In the genomic region with DNA sequence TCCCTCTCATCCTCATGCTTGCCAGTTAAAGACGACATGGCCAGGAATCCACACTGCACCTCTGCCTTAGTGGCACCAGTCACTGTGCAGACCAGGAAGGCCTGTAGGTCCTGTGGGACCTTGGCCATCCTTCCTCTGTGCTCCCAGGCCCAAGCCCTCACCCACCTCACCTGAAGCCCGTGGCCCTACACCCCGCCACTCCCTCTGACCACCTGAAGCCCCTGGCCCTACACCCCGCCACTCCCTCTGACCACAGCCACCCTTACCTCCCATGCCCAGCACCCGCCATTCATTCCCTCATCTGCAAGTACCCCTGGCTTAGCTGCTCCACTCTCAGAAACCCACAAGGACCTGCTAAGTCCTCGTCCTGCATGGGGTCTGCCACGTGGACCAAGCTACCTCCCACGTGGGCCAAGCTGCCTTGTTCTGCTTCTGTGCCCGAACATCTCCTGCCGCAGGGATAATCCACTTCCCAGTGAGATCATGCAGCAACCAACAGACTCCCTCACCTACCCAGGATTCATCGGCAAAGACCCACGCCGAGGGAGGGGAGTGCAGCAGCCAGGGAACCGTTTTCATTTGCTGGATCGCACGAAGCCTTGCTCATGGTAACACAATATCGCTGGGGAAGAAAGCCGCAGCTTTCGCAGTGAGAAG, we compare ENCODE assay signal across 23 cellular contexts.
"Had no signal": no experiment of that assay in that cellular context is flagged by ENCODE, and none has a peak within 500 bp of the region (broad histone marks: within the 10 kb centered on the region; RNA-seq: fewer than 3 reads in every experiment).

No MANE protein-coding gene starts in this region.

- H3K27me3 Mint-ChIP-seq: stimulated activated naive CD8-positive, alpha-beta T cell treated with anti-CD3 and anti-CD28 coated beads, Interleukin-15, Interleukin-2, amounts not matched to agents 100 ng/mL and 50 ng/mL, for 24 hours had no signal

- H3K36me3 Mint-ChIP-seq: neural progenitor cell had no signal

- H3K27ac Mint-ChIP-seq: endodermal cell; neural progenitor cell; stimulated activated naive CD8-positive, alpha-beta T cell treated with anti-CD3 and anti-CD28 coated beads, Interleukin-15, Interleukin-2, amounts not matched to agents 100 ng/mL and 50 ng/mL, for 24 hours had no signal

- H2AFZ ChIP-seq: neural progenitor cell, parathyroid adenoma had no signal

- H3K27me3 ChIP-seq: foreskin keratinocyte, neural progenitor cell, right lobe of liver, testis, tibial nerve had no signal

- DNase-seq: caudate nucleus; effector CD4-positive, alpha-beta T cell; endodermal cell; erythroblast; foreskin keratinocyte; kidney; left cardiac atrium; left ventricle myocardium inferior; lower lobe of right lung; mesenchymal stem cell; midbrain; occipital lobe; psoas muscle; retina; right lobe of liver; stimulated activated CD4-positive, alpha-beta T cell treated with anti-CD3 and anti-CD28 coated beads, Interleukin-12 subunit alpha, Interleukin-12 subunit beta, amount 100 ng/mL, for 4 hours; testis had no signal

- H3K9me3 ChIP-seq: left ventricle myocardium inferior, lower lobe of right lung, psoas muscle, right lobe of liver, testis, tibial nerve had no signal

- H3K4me3 Mint-ChIP-seq: endodermal cell; neural progenitor cell; stimulated activated naive CD8-positive, alpha-beta T cell treated with anti-CD3 and anti-CD28 coated beads, Interleukin-15, Interleukin-2, amounts not matched to agents 100 ng/mL and 50 ng/mL, for 24 hours had no signal

- H3K9me3 Mint-ChIP-seq: endodermal cell; stimulated activated naive CD8-positive, alpha-beta T cell treated with anti-CD3 and anti-CD28 coated beads, Interleukin-15, Interleukin-2, amounts not matched to agents 100 ng/mL and 50 ng/mL, for 24 hours had no signal

- H3K4me1 ChIP-seq: foreskin keratinocyte, left ventricle myocardium inferior, lower lobe of right lung, psoas muscle, right lobe of liver, testis, tibial nerve had no signal

- H3K36me3 ChIP-seq: left ventricle myocardium inferior, lower lobe of right lung, neural progenitor cell, right lobe of liver, tibial nerve had no signal

- H3K4me2 ChIP-seq: neural progenitor cell had no signal

- H3K4me3 ChIP-seq: coronary artery, left ventricle myocardium inferior, lower lobe of right lung, neural progenitor cell, psoas muscle, right lobe of liver, skin epidermis, testis, tibial nerve had no signal

- H3K9ac ChIP-seq: neural progenitor cell, parathyroid adenoma had no signal

- H3K27ac ChIP-seq: coronary artery, foreskin keratinocyte, left ventricle myocardium inferior, lower lobe of right lung, neural progenitor cell, parathyroid adenoma, psoas muscle, right lobe of liver, skin epidermis, testis, tibial nerve had no signal
